8 cellular contexts compared by ENCODE assay signal in the genomic region with DNA sequence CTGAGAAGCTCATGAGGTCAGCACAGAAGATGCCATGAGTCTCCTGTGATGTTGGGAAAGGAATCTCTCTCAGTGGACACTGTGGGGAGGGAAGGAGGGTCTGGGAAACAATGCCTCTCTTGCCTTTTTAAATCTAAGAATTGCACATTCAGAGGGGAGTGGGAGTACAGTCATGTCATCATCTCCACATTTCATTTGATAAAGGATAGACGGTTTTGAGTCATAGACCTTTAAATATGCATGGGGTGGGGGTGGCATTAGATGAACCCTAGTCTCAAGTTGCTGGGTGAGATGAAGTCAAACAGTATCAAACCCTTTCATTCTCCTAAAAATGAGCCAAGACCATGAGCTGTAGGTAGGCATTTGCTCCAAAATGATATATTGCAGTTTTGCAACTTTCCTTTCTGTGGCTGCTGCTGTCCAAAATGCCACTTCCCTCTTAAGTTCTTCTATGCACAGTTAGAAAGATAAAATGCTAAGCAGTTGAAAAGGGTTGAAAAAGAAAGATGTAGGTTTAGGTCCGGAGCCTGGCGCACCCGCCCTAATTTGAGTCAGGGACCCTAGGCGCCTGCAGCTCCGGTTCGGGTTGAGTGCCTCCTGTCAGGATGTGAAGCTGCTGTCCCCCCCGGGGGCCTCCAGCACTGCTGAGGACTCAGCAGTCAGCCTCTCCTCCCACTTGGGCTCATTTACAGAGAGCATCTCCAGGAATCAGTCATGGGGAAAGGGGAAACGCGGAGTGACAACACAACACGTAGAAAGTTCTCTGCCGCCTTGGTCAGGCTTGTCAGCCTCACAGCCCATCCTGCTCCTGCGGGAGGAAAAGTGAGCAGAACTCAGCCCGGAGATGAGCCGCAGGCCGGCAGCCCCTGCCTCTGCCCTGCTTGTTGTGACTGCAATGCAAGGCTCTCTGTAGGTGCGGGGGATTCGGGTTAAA.
A peak's percentile ranks its signal among the peaks of the same experiment; 100 is the strongest.
DNase-seq lines count a peak whose midpoint lies in the region; ATAC-seq and TF ChIP-seq lines count a peak whose summit lies in the region.

No MANE protein-coding gene starts in this region.

- peak; percentile 42 to 59 for DNase-seq in Kasumi-1 (lab: John Stamatoyannopoulos, UW)
- DNase-seq in activated CD8-positive, alpha-beta memory T cell treated with anti-CD3 and anti-CD28 coated beads, Interleukin-2, amount 50 U/mL, for 4 hours, result peak; percentile 25
- peak; percentile 40 for DNase-seq in glomerular visceral epithelial cell (ENCODE audit: extremely low spot score)
- peak; percentile 22 for DNase-seq in stimulated activated CD4-positive, alpha-beta T cell treated with anti-CD3 and anti-CD28 coated beads, Interleukin-12 subunit alpha, Interleukin-12 subunit beta, amount 100 ng/mL, for 4 hours
- no peak for DNase-seq in omental fat pad (ENCODE audit: low spot score)
- DNase-seq in WERI-Rb-1, result no peak
- DNase-seq in COLO668 (lab: John Stamatoyannopoulos, UW; ENCODE audit: unreplicated experiment), result no peak

- no peak overlapping the region for H3K4me3 ChIP-seq in WERI-Rb-1 (ENCODE audit: low read depth, low read length)

- H3K27me3 ChIP-seq in WERI-Rb-1 (ENCODE audit: insufficient read depth, low read depth, severe bottlenecking), result peaks cover 91% of the 10 kb centered on the region

- no peak overlapping the region for H3K27ac ChIP-seq in WERI-Rb-1

- TF ChIP-seq CTCF in omental fat pad (IDR thresholded peaks at IDR 0.05) (no peak), WERI-Rb-1 (IDR thresholded peaks at IDR 0.05; ENCODE audit: low read depth, low read length) (no peak)

- no peaks in the 10 kb centered on the region for H3K9me3 ChIP-seq in WERI-Rb-1 (ENCODE audit: severe bottlenecking)

- H3K36me3 ChIP-seq in WERI-Rb-1, result no peaks in the 10 kb centered on the region

- peak; percentile 47 for ATAC-seq in GM18511 (IDR thresholded peaks at IDR 0.05; ENCODE audit: unreplicated experiment)
- ATAC-seq in omental fat pad (ENCODE audit: low FRiP score), result no peak

Comparison
In these comparisons a context has a peak if more than half of its experiments do, and no peak if none do; other contexts are left out.
1. DNase-seq: peak in Kasumi-1 (2 of 2), activated CD8-positive, alpha-beta memory T cell treated with anti-CD3 and anti-CD28 coated beads, Interleukin-2, amount 50 U/mL, for 4 hours (single experiment), glomerular visceral epithelial cell (single experiment) and stimulated activated CD4-positive, alpha-beta T cell treated with anti-CD3 and anti-CD28 coated beads, Interleukin-12 subunit alpha, Interleukin-12 subunit beta, amount 100 ng/mL, for 4 hours (single experiment); none in omental fat pad (single experiment), WERI-Rb-1 (single experiment) and COLO668 (single experiment).